In the genomic region with DNA sequence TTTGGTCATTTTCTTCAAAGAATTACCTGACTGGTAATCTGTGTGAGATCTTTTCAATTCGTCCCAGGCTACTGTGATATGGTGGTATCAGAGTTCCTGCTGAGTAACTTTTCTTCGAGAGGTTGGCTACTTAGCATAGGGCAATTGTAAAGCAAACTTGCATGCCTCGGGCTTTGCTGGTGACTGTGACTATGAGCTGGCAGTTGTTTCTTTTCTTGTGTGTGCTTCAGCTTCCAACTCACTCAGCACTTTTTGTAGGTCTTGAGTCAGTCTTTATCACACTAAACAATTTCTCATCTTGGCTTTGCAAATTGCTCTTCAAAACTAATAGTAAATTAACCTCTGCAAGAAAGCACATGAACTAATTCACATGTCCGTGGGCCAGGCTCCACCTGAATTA, we compare ENCODE assay signal across 19 cellular contexts. TPM values are rescaled to one million over a fixed set of nuclear protein-coding genes. Genes with fewer than 3 reads are reported as not detected.
DNase-seq lines count a peak whose midpoint lies in the region; ATAC-seq and TF ChIP-seq lines count a peak whose summit lies in the region.
"Had no signal": no experiment of that assay in that cellular context is flagged by ENCODE, and none has a peak within 500 bp of the region (broad histone marks: within the 10 kb centered on the region; RNA-seq: fewer than 3 reads in every experiment).

No MANE protein-coding gene starts in this region.

- intact Hi-C loops in mammary epithelial cell (cut with micrococcal nuclease) = loop anchor here (2.0 to 10.0 kb wide), 2 partner anchors 199 to 503 kb away; no protein-coding TSS in a partner anchor

- H3K9me3 ChIP-seq in Karpas-422 (ENCODE audit: low read length) (no peaks in the 10 kb centered on the region), mammary epithelial cell (replicated peaks; ENCODE audit: insufficient read depth, low read length) (no peaks in the 10 kb centered on the region)
- H3K9me3 ChIP-seq: prostate gland, uterus had no signal

- no peaks in the 10 kb centered on the region for H3K27me3 ChIP-seq in Karpas-422 (ENCODE audit: low read length)
- H3K27me3 ChIP-seq in mammary epithelial cell (ENCODE audit: insufficient read depth, low read length) = no peaks in the 10 kb centered on the region
- H3K27me3 ChIP-seq: uterus had no signal

- H3K4me3 ChIP-seq in AG04449 (ENCODE audit: low read depth, low read length) (no peak overlapping the region), Karpas-422 (ENCODE audit: low read length) (no peak overlapping the region), mammary epithelial cell (replicated peaks in 1 of 3; ENCODE audit: insufficient read depth in 1 of 3, low read depth in 2 of 3, low read length in 3 of 3) (no peak overlapping the region)
- H3K4me3 ChIP-seq: prostate gland, uterus had no signal

- dilution Hi-C loops in mammary epithelial cell (cut with HindIII; ENCODE audit: low sequenced_read_pairs) = no loop called here

- POLR2A ChIA-PET in AG04449 (lab: Yijun Ruan, JAX) = no interaction called here

- no peaks in the 10 kb centered on the region for H3K79me2 ChIP-seq in Karpas-422 (ENCODE audit: low read length)
- no peaks in the 10 kb centered on the region for H3K79me2 ChIP-seq in mammary epithelial cell (ENCODE audit: insufficient read depth, low read length)

- H4K20me1 ChIP-seq in Karpas-422 (ENCODE audit: insufficient read depth, low read depth, low read length) (no peaks in the 10 kb centered on the region), mammary epithelial cell (ENCODE audit: insufficient read depth, low read length) (no peaks in the 10 kb centered on the region)

- TF ChIP-seq CTCF in AG04449 (IDR thresholded peaks at IDR 0.05; ENCODE audit: insufficient read depth, low read length, missing control alignments) = no peak
- no peak for TF ChIP-seq CTCF in mammary epithelial cell (conservative IDR thresholded peaks at IDR 0.05 in 1 of 2, IDR thresholded peaks at IDR 0.05 in 1 of 2; ENCODE audit: extremely low read depth in 1 of 2, insufficient read depth in 1 of 2, low read depth in 1 of 2, low read length in 2 of 2)

- ATAC-seq in HG02973 (IDR thresholded peaks at IDR 0.05; ENCODE audit: unreplicated experiment) (no peak), GM19467 (IDR thresholded peaks at IDR 0.05; ENCODE audit: unreplicated experiment) (no peak), GM19351 (IDR thresholded peaks at IDR 0.05; ENCODE audit: unreplicated experiment) (no peak)
- ATAC-seq: activated CD8-positive, alpha-beta T cell treated with anti-CD3 and anti-CD28 coated beads, Interleukin-2, amount 10 ng/mL, durations not matched to agents 7 days and 5 days had no signal

- CTCF ChIA-PET in AG04449 (lab: Yijun Ruan, JAX) (interaction anchor here (0.7 to 1.5 kb wide), 3 partner anchors 11 to 15 kb away, joined by 3 to 4 read pairs (median 4); no protein-coding TSS in a partner anchor), mammary epithelial cell (lab: Charles Lee; ENCODE audit: low non-redundant PET) (interaction anchor here (0.6 to 0.7 kb wide), 2 partner anchors 117 to 681 kb away, joined by 3 read pairs; no protein-coding TSS in a partner anchor)

- H3K36me3 ChIP-seq in Karpas-422 (ENCODE audit: insufficient read depth, low read length) (no peaks in the 10 kb centered on the region), mammary epithelial cell (ENCODE audit: insufficient read depth, low read length) (no peaks in the 10 kb centered on the region)
- H3K36me3 ChIP-seq: prostate gland, uterus had no signal

- no TSS peak for BruUV-seq in mammary epithelial cell (replicated peaks; lab: Mats Ljungman, UMichigan)

- H3K4me1 ChIP-seq in Karpas-422 (ENCODE audit: low read length) (peaks cover 4% of the 10 kb centered on the region), mammary epithelial cell (ENCODE audit: insufficient read depth, low read length) (peaks cover 46% of the 10 kb centered on the region)
- H3K4me1 ChIP-seq: prostate gland, uterus had no signal

- 32% methylated on average over 4 of the region's 4 CpGs for WGBS in mammary epithelial cell (ENCODE audit: low coverage, missing lambda C conversion rate)

- no peak overlapping the region for H3K4me2 ChIP-seq in Karpas-422 (ENCODE audit: low read depth, low read length, poor library complexity, severe bottlenecking)
- H3K4me2 ChIP-seq in mammary epithelial cell (ENCODE audit: insufficient read depth, low read depth, low read length) = no peak overlapping the region

- H3K9me2 ChIP-seq in Karpas-422 (replicated peaks; ENCODE audit: insufficient read depth, low read length) = no peaks in the 10 kb centered on the region

- H3K9ac ChIP-seq in Karpas-422 (ENCODE audit: low read length) (no peak overlapping the region), mammary epithelial cell (ENCODE audit: insufficient read depth, low read length) (no peak overlapping the region)

- DNase-seq in AG04449 (ENCODE audit: low read depth, low spot score) (peak; percentile 10), Karpas-422 (peak; percentile 19), mammary epithelial cell (peak; percentile 83), iPS-NIHi7 (ENCODE audit: extremely low spot score) (peak; percentile 47)
- DNase-seq in activated naive CD4-positive, alpha-beta T cell treated with anti-CD3 and anti-CD28 coated beads, Interleukin-2, amount 50 U/mL, for 16 hours = no peak
- DNase-seq: activated CD8-positive, alpha-beta T cell treated with anti-CD3 and anti-CD28 coated beads, Interleukin-2, amount 10 ng/mL, durations not matched to agents 7 days and 5 days; activated effector memory CD4-positive, alpha-beta T cell treated with anti-CD3 and anti-CD28 coated beads, Interleukin-2, amount 50 U/mL, for 16 hours; caudate nucleus; DMS79 treated with DMSO at 0.1 percent for 48 hours; erythroblast; H9; NCI-H1092; NCI-H345; stimulated activated CD4-positive, alpha-beta T cell treated with anti-CD3 and anti-CD28 coated beads, Interleukin-2, amount 100 ng/mL, for 24 hours; uterus had no signal

- no peak overlapping the region for H3K27ac ChIP-seq in Karpas-422 (ENCODE audit: low read length)
- no peak overlapping the region for H3K27ac ChIP-seq in mammary epithelial cell (ENCODE audit: insufficient read depth, low read depth, low read length)
- H3K27ac ChIP-seq: prostate gland, uterus had no signal

- in situ Hi-C loops in mammary epithelial cell (cut with MboI; ENCODE audit: low sequenced_read_pairs in 2 of 2) = no loop called here

- H2AFZ ChIP-seq in Karpas-422 (ENCODE audit: low read length) (no peak overlapping the region), mammary epithelial cell (ENCODE audit: low read depth, low read length) (no peak overlapping the region)

RNA-seq across cellular contexts. Expression of gene PRR15, which starts 44.3 kb away (rescaled TPM):
- not detected in 2 replicates for total RNA-seq in Karpas-422 (2014; rRNA removed; shearing (Covaris generic); ENCODE audit: low replicate concordance)
- 1 to 10 TPM in 1 of 2 donors, under 1 TPM in 1; 0.83 to 3.2 TPM for total RNA-seq in mammary epithelial cell
- 4.1 TPM for polyA plus RNA-seq in mammary epithelial cell
- 0.52 TPM for polyA minus RNA-seq in mammary epithelial cell
- total RNA-seq: activated CD8-positive, alpha-beta T cell treated with anti-CD3 and anti-CD28 coated beads, Interleukin-2, amount 10 ng/mL, durations not matched to agents 7 days and 5 days had no signal
